Comparison of ENCODE assay signal across 11 cellular contexts in the genomic region with DNA sequence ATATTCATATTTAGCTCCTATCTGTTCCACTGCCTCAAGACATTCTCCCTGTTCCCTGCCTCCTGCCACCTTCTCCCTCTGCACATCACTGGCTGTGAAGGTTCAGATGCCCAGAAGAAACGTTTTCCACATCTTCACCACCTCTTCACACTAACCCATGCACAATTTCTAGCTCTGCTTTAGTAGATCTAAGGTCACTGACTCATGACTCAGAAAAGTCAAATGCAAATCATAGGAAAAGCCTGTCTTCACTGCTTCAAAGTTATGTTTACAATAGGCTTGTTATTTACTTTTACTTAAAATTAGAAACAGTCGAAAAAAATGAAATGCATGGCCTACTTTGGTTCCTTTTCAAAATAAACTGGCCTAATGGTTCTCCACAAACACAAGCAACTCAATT. TPM values are rescaled to one million over a fixed set of nuclear protein-coding genes. Genes with fewer than 3 reads are reported as not detected.
DNase-seq lines count a peak whose midpoint lies in the region; ATAC-seq, FAIRE-seq and TF ChIP-seq lines count a peak whose summit lies in the region.
"Had no signal": no experiment of that assay in that cellular context is flagged by ENCODE, and none has a peak within 500 bp of the region (broad histone marks: within the 10 kb centered on the region; RNA-seq: fewer than 3 reads in every experiment).

No MANE protein-coding gene starts in this region.

- POLR2A ChIA-PET in RWPE1 (lab: Yijun Ruan, JAX; ENCODE audit: low non-redundant PET): no interaction called here

- peak; percentile 18 for DNase-seq in AG10803 (ENCODE audit: low read depth)
- DNase-seq in HT-29 (ENCODE audit: low spot score): peak; percentile 47
- peak; percentile 53 for DNase-seq in bronchial epithelial cell (ENCODE audit: low read depth)
- peak; percentile 15 for DNase-seq in myocyte (ENCODE audit: low read depth)
- DNase-seq in SK-N-DZ (ENCODE audit: low spot score): no peak
- DNase-seq in mucosa of gallbladder (ENCODE audit: low spot score): no peak
- DNase-seq in RWPE1 (ENCODE audit: low spot score): no peak
- DNase-seq: effector CD4-positive, alpha-beta T cell; NCI-H1694; occipital lobe had no signal

- no peak overlapping the region for H3K27ac ChIP-seq in RWPE1

- no peak for FAIRE-seq in bronchial epithelial cell (lab: Jason Lieb, UNC)

- ATAC-seq in HG03097 (IDR thresholded peaks at IDR 0.05; ENCODE audit: low FRiP score, unreplicated experiment): no peak

- TF ChIP-seq CTCF in AG10803 (conservative IDR thresholded peaks at IDR 0.05; ENCODE audit: low read length): no peak
- TF ChIP-seq CTCF in bronchial epithelial cell (IDR thresholded peaks at IDR 0.05; ENCODE audit: insufficient read depth, low read length, severe bottlenecking): no peak
- TF ChIP-seq CTCF in RWPE1 (conservative IDR thresholded peaks at IDR 0.05; ENCODE audit: low read depth): no peak

- CTCF ChIA-PET in RWPE1 (lab: Yijun Ruan, JAX): no interaction called here

- H3K36me3 ChIP-seq in bronchial epithelial cell (ENCODE audit: control insufficient read depth, insufficient read depth, low read length): no peaks in the 10 kb centered on the region

- H3K27me3 ChIP-seq in bronchial epithelial cell (ENCODE audit: control insufficient read depth, insufficient read depth, low read length): no peaks in the 10 kb centered on the region

- H3K4me3 ChIP-seq in AG10803 (ENCODE audit: low read length) (no peak overlapping the region), bronchial epithelial cell (ENCODE audit: low read depth, low read length) (no peak overlapping the region)

RNA-seq across cellular contexts. Expression of gene SCRN1, which starts 2.5 kb away (rescaled TPM):
- total RNA-seq in HT-29 (2014; rRNA removed; shearing (Covaris generic)): 17.0 and 18.6 TPM in 2 replicates
- total RNA-seq in bronchial epithelial cell (33.5 and 35.5 TPM in 2 replicates), myocyte (86.0 and 94.5 TPM in 2 replicates), mucosa of gallbladder (63.9 TPM)
- 94.4 TPM for polyA plus RNA-seq in myocyte (2012)
- 75.0 and 91.1 TPM in 2 replicates for polyA plus RNA-seq in SK-N-DZ (2014; cell fraction: cytosol; rRNA removed)
- 45.7 and 50.0 TPM in 2 replicates for polyA plus RNA-seq in SK-N-DZ (2014; cell fraction: nucleus; rRNA removed)

RNA-seq across cellular contexts. Expression of gene FKBP14, which starts 39.4 kb away (rescaled TPM):
- total RNA-seq in HT-29 (2014; rRNA removed; shearing (Covaris generic)): 3.3 and 3.7 TPM in 2 replicates
- 20.0 and 20.5 TPM in 2 replicates for total RNA-seq in bronchial epithelial cell
- 26.8 and 37.1 TPM in 2 replicates for total RNA-seq in myocyte
- polyA plus RNA-seq in myocyte (2012): 22.9 TPM
- 8.3 and 10.1 TPM in 2 replicates for polyA plus RNA-seq in SK-N-DZ (2014; cell fraction: cytosol; rRNA removed)
- 2.7 and 3.4 TPM in 2 replicates for polyA plus RNA-seq in SK-N-DZ (2014; cell fraction: nucleus; rRNA removed)
- total RNA-seq in mucosa of gallbladder: 10.9 TPM

RNA-seq across cellular contexts. Expression of gene PLEKHA8, which starts 41.1 kb away (rescaled TPM):
- total RNA-seq in HT-29 (2014; rRNA removed; shearing (Covaris generic)): 5.2 and 7.8 TPM in 2 replicates
- 17.0 and 17.1 TPM in 2 replicates for total RNA-seq in bronchial epithelial cell
- total RNA-seq in myocyte: 11.9 and 15.3 TPM in 2 replicates
- polyA plus RNA-seq in myocyte (2012): 6.9 TPM
- 29.5 and 30.9 TPM in 2 replicates for polyA plus RNA-seq in SK-N-DZ (2014; cell fraction: cytosol; rRNA removed)
- polyA plus RNA-seq in SK-N-DZ (2014; cell fraction: nucleus; rRNA removed): 24.5 and 29.2 TPM in 2 replicates
- 11.9 TPM for total RNA-seq in mucosa of gallbladder

Comparison
In these comparisons a context has a peak if more than half of its experiments do, and no peak if none do; other contexts are left out.
1. DNase-seq: peak in AG10803 (single experiment), HT-29 (single experiment), bronchial epithelial cell (single experiment) and myocyte (single experiment); none in SK-N-DZ (single experiment), mucosa of gallbladder (single experiment) and RWPE1 (single experiment).